Comparison of ENCODE assay signal across 27 cellular contexts in the genomic region with DNA sequence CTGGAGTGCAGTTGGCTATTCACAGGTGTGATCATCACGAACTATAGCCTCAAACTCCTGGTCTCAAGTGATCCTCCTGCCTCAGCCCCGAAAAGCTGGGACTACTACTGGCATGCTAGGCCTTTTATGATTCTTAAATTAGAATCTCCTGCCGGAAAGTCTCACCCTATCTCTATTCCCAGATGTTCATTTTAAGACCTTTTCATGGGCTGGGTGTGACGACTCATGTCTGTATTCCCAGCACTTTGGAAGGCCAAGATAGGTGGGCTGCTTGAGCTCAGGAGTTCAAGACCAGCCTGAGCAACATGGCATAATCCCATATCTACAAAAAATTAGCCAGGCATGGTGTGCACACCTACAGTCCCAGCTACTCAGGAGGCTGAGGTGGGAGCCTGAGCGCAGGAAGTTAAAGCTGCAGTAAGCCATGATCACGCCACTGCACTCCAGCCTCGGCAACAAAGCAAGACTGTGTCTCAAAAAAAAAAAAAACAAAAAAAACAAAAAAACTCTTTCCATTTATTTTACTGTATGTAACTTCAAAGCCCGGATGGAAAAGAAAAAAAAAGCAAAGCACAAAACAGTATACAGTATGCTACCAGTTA. TPM values are rescaled to one million over a fixed set of nuclear protein-coding genes. Genes with fewer than 3 reads are reported as not detected.
DNase-seq lines count a peak whose midpoint lies in the region; ATAC-seq, FAIRE-seq and TF ChIP-seq lines count a peak whose summit lies in the region.
"Had no signal": no experiment of that assay in that cellular context is flagged by ENCODE, and none has a peak within 500 bp of the region (broad histone marks: within the 10 kb centered on the region; RNA-seq: fewer than 3 reads in every experiment).

No MANE protein-coding gene starts in this region.

- TF ChIP-seq RAD21 in HepG2 (CRISPR knock-in tag; IDR thresholded peaks at IDR 0.05): no peak

- TF ChIP-seq EP300 in HepG2 (IDR thresholded peaks at IDR 0.05; ENCODE audit: low read depth in 2 of 2, low read length in 2 of 2) (no peak), HepG2 (CRISPR knock-in tag; IDR thresholded peaks at IDR 0.05; ENCODE audit: borderline replicate concordance) (no peak)

- peaks cover 66% of the 10 kb centered on the region for H3K4me1 Mint-ChIP-seq in activated naive CD8-positive, alpha-beta T cell (ENCODE audit: low read depth)
- H3K4me1 Mint-ChIP-seq in activated naive CD8-positive, alpha-beta T cell treated with anti-CD3 and anti-CD28 coated beads, Interleukin-2, amount 50 U/mL, for 24 hours: peaks cover 49% of the 10 kb centered on the region
- peaks cover 29% of the 10 kb centered on the region for H3K4me1 Mint-ChIP-seq in T-helper 17 cell
- H3K4me1 Mint-ChIP-seq in type B pancreatic cell (ENCODE audit: unreplicated experiment): no peaks in the 10 kb centered on the region

- peaks cover 57% of the 10 kb centered on the region for H3K79me2 ChIP-seq in HepG2 (ENCODE audit: insufficient read depth, low read length)

- H2AFZ ChIP-seq in HepG2 (ENCODE audit: low read length): no peak overlapping the region
- H2AFZ ChIP-seq: parathyroid adenoma had no signal

- no peak for TF ChIP-seq CTCF in HepG2 (CRISPR knock-in tag; IDR thresholded peaks at IDR 0.05)
- TF ChIP-seq CTCF in pancreas (IDR thresholded peaks at IDR 0.05): no peak
- no peak for TF ChIP-seq CTCF in type B pancreatic cell (conservative IDR thresholded peaks at IDR 0.05)
- TF ChIP-seq CTCF in Peyer's patch (IDR thresholded peaks at IDR 0.05): no peak
- TF ChIP-seq CTCF in D721Med (IDR thresholded peaks at IDR 0.05; ENCODE audit: insufficient read depth, missing control alignments): no peak

- CTCF ChIA-PET in HepG2 (lab: Yijun Ruan, JAX; ENCODE audit: low intra/inter-chr PET ratio, low total read pairs): no interaction called here

- ATAC-seq in activated naive CD8-positive, alpha-beta T cell treated with anti-CD3 and anti-CD28 coated beads, Interleukin-2, amount 50 U/mL, for 24 hours: no peak
- ATAC-seq in T-helper 17 cell (no peak), HepG2 (no peak; the same call in 2 of the 3 replicates), pancreas (peak; percentile 17 to 59 (median 51))
- ATAC-seq: stimulated activated naive CD8-positive, alpha-beta T cell treated with anti-CD3 and anti-CD28 coated beads, Interleukin-15, amount 100 ng/mL, for 72 hours had no signal

- no peak for DNase-seq in activated naive CD8-positive, alpha-beta T cell treated with anti-CD3 and anti-CD28 coated beads, Interleukin-2, amount 50 U/mL, for 24 hours
- DNase-seq in T-helper 17 cell: no peak
- DNase-seq in HepG2 (ENCODE audit: low spot score): no peak
- DNase-seq in pancreas: no peak
- no peak for DNase-seq in type B pancreatic cell (ENCODE audit: extremely low spot score, unreplicated experiment)
- no peak for DNase-seq in Peyer's patch
- no peak for DNase-seq in D721Med (ENCODE audit: insufficient read length, low spot score)
- DNase-seq: activated B cell treated with CpG ODN at 0.5 μM for 24 hours; activated CD4-positive, alpha-beta T cell treated with anti-CD3 and anti-CD28 coated beads, Interleukin-2, amount 50 U/mL, for 48 hours; activated naive CD4-positive, alpha-beta T cell treated with anti-CD3 and anti-CD28 coated beads for 36 hours; AML-193; amniotic stem cell; DMS153; KBM-7; naive B cell; NCI-H1092 treated with DMSO at 0.1 percent for 48 hours; NCI-H187; NCI-H446 treated with DMSO at 0.1 percent for 48 hours; NCI-H82; stimulated activated naive CD8-positive, alpha-beta T cell treated with anti-CD3 and anti-CD28 coated beads, Interleukin-15, amount 100 ng/mL, for 72 hours; uterus had no signal

- H3K4me3 Mint-ChIP-seq in activated naive CD8-positive, alpha-beta T cell: no peak overlapping the region
- H3K4me3 Mint-ChIP-seq in activated naive CD8-positive, alpha-beta T cell treated with anti-CD3 and anti-CD28 coated beads, Interleukin-2, amount 50 U/mL, for 24 hours: no peak overlapping the region
- H3K4me3 Mint-ChIP-seq in T-helper 17 cell (no peak overlapping the region), type B pancreatic cell (no peak overlapping the region)
- H3K4me3 Mint-ChIP-seq: activated B cell treated with CpG ODN at 0.5 μM for 24 hours; activated naive CD4-positive, alpha-beta T cell treated with anti-CD3 and anti-CD28 coated beads for 36 hours; mesothelial cell of epicardium; naive B cell; stimulated activated naive CD8-positive, alpha-beta T cell treated with anti-CD3 and anti-CD28 coated beads, Interleukin-15, amount 100 ng/mL, for 72 hours had no signal

- H3K27ac ChIP-seq in HepG2 (ENCODE audit: extremely low read length, insufficient read depth, low read length) (peak overlapping the region; percentile 11), pancreas (peak overlapping the region in 3 of 4 donors; percentile 52 to 93 (median 91)), Peyer's patch (no peak overlapping the region)
- H3K27ac ChIP-seq: epithelial cell of prostate, parathyroid adenoma, SJSA1, thoracic aorta, uterus had no signal

- POLR2A ChIA-PET in HepG2 (lab: Yijun Ruan, JAX): interaction anchor here (0.8 to 1.7 kb wide), 3 partner anchors 8 to 90 kb away, joined by 3 to 9 read pairs (median 3); partner anchors contain the start of genes CFAP36 and PPP4R3B

- peak overlapping the region; percentile 16 for H3K27ac Mint-ChIP-seq in activated naive CD8-positive, alpha-beta T cell
- H3K27ac Mint-ChIP-seq in activated naive CD8-positive, alpha-beta T cell treated with anti-CD3 and anti-CD28 coated beads, Interleukin-2, amount 50 U/mL, for 24 hours: no peak overlapping the region
- H3K27ac Mint-ChIP-seq in T-helper 17 cell (peak overlapping the region; percentile 47), type B pancreatic cell (no peak overlapping the region)
- H3K27ac Mint-ChIP-seq: activated B cell treated with CpG ODN at 0.5 μM for 24 hours had no signal

- H3K27me3 ChIP-seq in HepG2 (ENCODE audit: control insufficient read depth in 1 of 2, insufficient read depth in 2 of 2, low read length in 2 of 2): no peaks in the 10 kb centered on the region
- H3K27me3 ChIP-seq in pancreas: no peaks in the 10 kb centered on the region
- H3K27me3 ChIP-seq in Peyer's patch: no peaks in the 10 kb centered on the region
- H3K27me3 ChIP-seq: SJSA1, uterus had no signal

- H3K36me3 ChIP-seq in HepG2 (replicated peaks in 1 of 2; ENCODE audit: control insufficient read depth in 1 of 2, insufficient read depth in 2 of 2, low read length in 2 of 2): peaks cover 4 to 33% of the 10 kb centered on the region in 2 experiments
- peaks cover 0 to 17% (median 3%) of the 10 kb centered on the region in 3 donors for H3K36me3 ChIP-seq in pancreas
- H3K36me3 ChIP-seq in Peyer's patch: peaks cover 0 to 32% (median 0%) of the 10 kb centered on the region in 3 donors
- H3K36me3 ChIP-seq: uterus had no signal

- H3K4me1 ChIP-seq in HepG2 (ENCODE audit: insufficient read depth, low read length) (peaks cover 35% of the 10 kb centered on the region), pancreas (peaks cover 38 to 44% (median 41%) of the 10 kb centered on the region in 3 donors), Peyer's patch (peaks cover 0 to 28% (median 0%) of the 10 kb centered on the region in 4 donors)
- H3K4me1 ChIP-seq: uterus had no signal

- FAIRE-seq in HepG2 (lab: Jason Lieb, UNC): no peak
- FAIRE-seq in pancreas (lab: Jason Lieb, UNC): no peak
- no peak for FAIRE-seq in D721Med (lab: Jason Lieb, UNC)

- no TSS peak for BruUV-seq in HepG2 (replicated peaks; lab: Mats Ljungman, UMichigan)

- no peak for TF ChIP-seq POLR2A in HepG2 (IDR thresholded peaks at IDR 0.05; ENCODE audit: insufficient read depth in 1 of 2, low read depth in 2 of 2, low read length in 2 of 2)
- no peak for TF ChIP-seq POLR2A in Peyer's patch (IDR thresholded peaks at IDR 0.05)

- H3K4me2 ChIP-seq in HepG2 (ENCODE audit: low read depth, low read length): 0 out of 2 replicates have a peak overlapping the region, but pooled peaks have one; percentile 52

- in situ Hi-C loops in HepG2 (cut with HindIII; ENCODE audit: extremely low pct_ligation_motif_present, low pct_unique_long_range_greater_than_20kb): no loop called here

- peaks cover 11% of the 10 kb centered on the region for H3K36me3 Mint-ChIP-seq in activated naive CD8-positive, alpha-beta T cell
- H3K36me3 Mint-ChIP-seq in activated naive CD8-positive, alpha-beta T cell treated with anti-CD3 and anti-CD28 coated beads, Interleukin-2, amount 50 U/mL, for 24 hours (ENCODE audit: low read depth): peaks cover 44% of the 10 kb centered on the region
- H3K36me3 Mint-ChIP-seq in T-helper 17 cell (ENCODE audit: low read depth) (no peaks in the 10 kb centered on the region), type B pancreatic cell (peaks cover 27% of the 10 kb centered on the region)

- no peak overlapping the region for H3K4me3 ChIP-seq in HepG2 (replicated peaks in 1 of 3; ENCODE audit: insufficient read depth in 1 of 3, low read depth in 2 of 3, low read length in 3 of 3)
- no peak overlapping the region for H3K4me3 ChIP-seq in pancreas
- H3K4me3 ChIP-seq in Peyer's patch: no peak overlapping the region
- H3K4me3 ChIP-seq: SJSA1, thoracic aorta, uterus had no signal

- WGBS in HepG2 (ENCODE audit: low lambda C conversion rate): 85% methylated on average over 8 of the region's 8 CpGs
- WGBS in pancreas, 2 donors: 22 to 30% methylated on average over 8 of the region's 8 CpGs

- no peaks in the 10 kb centered on the region for H3K9me3 ChIP-seq in T-helper 17 cell (ENCODE audit: control insufficient read depth, low read length, poor library complexity, severe bottlenecking)
- no peaks in the 10 kb centered on the region for H3K9me3 ChIP-seq in HepG2 (ENCODE audit: low read length)
- no peaks in the 10 kb centered on the region for H3K9me3 ChIP-seq in pancreas
- no peaks in the 10 kb centered on the region for H3K9me3 ChIP-seq in Peyer's patch
- H3K9me3 ChIP-seq: SJSA1, thoracic aorta, uterus had no signal

- no peaks in the 10 kb centered on the region for H3K9me3 Mint-ChIP-seq in activated naive CD8-positive, alpha-beta T cell (ENCODE audit: low read depth)
- no peaks in the 10 kb centered on the region for H3K9me3 Mint-ChIP-seq in activated naive CD8-positive, alpha-beta T cell treated with anti-CD3 and anti-CD28 coated beads, Interleukin-2, amount 50 U/mL, for 24 hours
- H3K9me3 Mint-ChIP-seq in type B pancreatic cell: no peaks in the 10 kb centered on the region
- H3K9me3 Mint-ChIP-seq: activated B cell treated with CpG ODN at 0.5 μM for 24 hours; activated naive CD4-positive, alpha-beta T cell treated with anti-CD3 and anti-CD28 coated beads for 36 hours; mesothelial cell of epicardium; naive B cell; stimulated activated naive CD8-positive, alpha-beta T cell treated with anti-CD3 and anti-CD28 coated beads, Interleukin-15, amount 100 ng/mL, for 72 hours had no signal

- no peak overlapping the region for H3K9ac ChIP-seq in HepG2 (ENCODE audit: insufficient read depth, low read depth, low read length)
- H3K9ac ChIP-seq: parathyroid adenoma had no signal

- intact Hi-C loops in HepG2 (cut with micrococcal nuclease; ENCODE audit: unreplicated experiment) (no loop called here), pancreas (cut with DNase I) (no loop called here)

- no peaks in the 10 kb centered on the region for H4K20me1 ChIP-seq in HepG2 (ENCODE audit: insufficient read depth, low read length)

- H3K27me3 Mint-ChIP-seq in activated naive CD8-positive, alpha-beta T cell: no peaks in the 10 kb centered on the region
- H3K27me3 Mint-ChIP-seq in activated naive CD8-positive, alpha-beta T cell treated with anti-CD3 and anti-CD28 coated beads, Interleukin-2, amount 50 U/mL, for 24 hours: no peaks in the 10 kb centered on the region
- H3K27me3 Mint-ChIP-seq in T-helper 17 cell (no peaks in the 10 kb centered on the region), type B pancreatic cell (no peaks in the 10 kb centered on the region)
- H3K27me3 Mint-ChIP-seq: activated B cell treated with CpG ODN at 0.5 μM for 24 hours; naive B cell; stimulated activated naive CD8-positive, alpha-beta T cell treated with anti-CD3 and anti-CD28 coated beads, Interleukin-15, amount 100 ng/mL, for 72 hours had no signal

RNA-seq across cellular contexts. Expression of gene PPP4R3B, which starts 8.1 kb away (rescaled TPM):
- 10 to 100 TPM; 77.1 to 78.2 TPM for total RNA-seq in T-helper 17 cell
- 53.0 and 86.9 TPM in 2 replicates for total RNA-seq in HepG2 (2016; rRNA removed; fragmentation: Illumina TruSeq; extraction: Trizol)
- 12.4 and 12.9 TPM in 2 replicates for total RNA-seq in HepG2 (2016; cell fraction: cytosol; rRNA removed; fragmentation: Illumina TruSeq; extraction: Trizol; ENCODE audit: low read depth)
- total RNA-seq in HepG2 (2016; cell fraction: insoluble cytoplasmic fraction; rRNA removed; fragmentation: Illumina TruSeq; extraction: Trizol): 57.4 and 87.6 TPM in 2 replicates
- 45.1 and 51.2 TPM in 2 replicates for total RNA-seq in HepG2 (2016; cell fraction: membrane; rRNA removed; fragmentation: Illumina TruSeq; extraction: Trizol)
- 54.9 and 55.2 TPM in 2 replicates for total RNA-seq in HepG2 (2016; cell fraction: nucleus; rRNA removed; fragmentation: Illumina TruSeq; extraction: Trizol)
- 19.7 and 24.2 TPM in 2 replicates for polyA plus RNA-seq in HepG2 (2011; rRNA removed)
- 10.7 and 16.7 TPM in 2 replicates for polyA plus RNA-seq in HepG2 (2011; cell fraction: cytosol; rRNA removed)
- polyA plus RNA-seq in HepG2 (2011; cell fraction: nucleus; rRNA removed): 15.5 and 16.0 TPM in 2 replicates
- polyA plus RNA-seq in HepG2 (2012): 39.2 and 55.6 TPM in 2 replicates
- 8.4 and 8.9 TPM in 2 replicates for polyA plus RNA-seq in HepG2 (2016; cell fraction: cytosol; fragmentation: Illumina TruSeq; extraction: Trizol; ENCODE audit: low read depth)
- polyA plus RNA-seq in HepG2 (2016; cell fraction: insoluble cytoplasmic fraction; fragmentation: Illumina TruSeq; extraction: Trizol; ENCODE audit: low read depth): 79.6 and 83.1 TPM in 2 replicates
- polyA plus RNA-seq in HepG2 (2016; cell fraction: membrane; fragmentation: Illumina TruSeq; extraction: Trizol; ENCODE audit: low read depth): 30.6 and 33.4 TPM in 2 replicates
- 61.4 and 65.8 TPM in 2 replicates for polyA plus RNA-seq in HepG2 (2016; cell fraction: nucleus; fragmentation: Illumina TruSeq; extraction: Trizol; ENCODE audit: insufficient read depth, low read depth)
- 13.3 and 14.5 TPM in 2 replicates for polyA minus RNA-seq in HepG2 (2011; rRNA and poly(A)+ RNA removed; ENCODE audit: low replicate concordance)
- polyA minus RNA-seq in HepG2 (2011; cell fraction: cytosol; rRNA and poly(A)+ RNA removed): 46.6 and 52.8 TPM in 2 replicates
- 87.9 and 91.3 TPM in 2 replicates for polyA minus RNA-seq in HepG2 (2011; cell fraction: nucleus; rRNA and poly(A)+ RNA removed)
- total RNA-seq in pancreas: 10 to 100 TPM; 32.4 to 59.1 (median 40.8) TPM
- polyA plus RNA-seq in pancreas: 10 to 100 TPM; 13.7 to 29.3 TPM
- total RNA-seq in type B pancreatic cell (ENCODE audit: low replicate concordance): 54.6 and 59.4 TPM in 2 replicates
- total RNA-seq in Peyer's patch: 10 to 100 TPM; 58.6 to 87.0 (median 69.5) TPM

Comparison
In these comparisons a context has a peak if more than half of its experiments do, and no peak if none do; other contexts are left out.
1. H3K27ac Mint-ChIP-seq: peak in activated naive CD8-positive, alpha-beta T cell (single experiment) and T-helper 17 cell (single experiment); none in activated naive CD8-positive, alpha-beta T cell treated with anti-CD3 and anti-CD28 coated beads, Interleukin-2, amount 50 U/mL, for 24 hours (single experiment) and type B pancreatic cell (single experiment).
2. ATAC-seq: peak in pancreas (4 of 4); none in activated naive CD8-positive, alpha-beta T cell treated with anti-CD3 and anti-CD28 coated beads, Interleukin-2, amount 50 U/mL, for 24 hours (single experiment), T-helper 17 cell (single experiment) and HepG2 (single experiment).
3. H3K27ac ChIP-seq: peak in HepG2 (single experiment) and pancreas (3 of 4); none in Peyer's patch (0 of 4).